Comparison of ENCODE assay signal across 11 cellular contexts in the genomic region with DNA sequence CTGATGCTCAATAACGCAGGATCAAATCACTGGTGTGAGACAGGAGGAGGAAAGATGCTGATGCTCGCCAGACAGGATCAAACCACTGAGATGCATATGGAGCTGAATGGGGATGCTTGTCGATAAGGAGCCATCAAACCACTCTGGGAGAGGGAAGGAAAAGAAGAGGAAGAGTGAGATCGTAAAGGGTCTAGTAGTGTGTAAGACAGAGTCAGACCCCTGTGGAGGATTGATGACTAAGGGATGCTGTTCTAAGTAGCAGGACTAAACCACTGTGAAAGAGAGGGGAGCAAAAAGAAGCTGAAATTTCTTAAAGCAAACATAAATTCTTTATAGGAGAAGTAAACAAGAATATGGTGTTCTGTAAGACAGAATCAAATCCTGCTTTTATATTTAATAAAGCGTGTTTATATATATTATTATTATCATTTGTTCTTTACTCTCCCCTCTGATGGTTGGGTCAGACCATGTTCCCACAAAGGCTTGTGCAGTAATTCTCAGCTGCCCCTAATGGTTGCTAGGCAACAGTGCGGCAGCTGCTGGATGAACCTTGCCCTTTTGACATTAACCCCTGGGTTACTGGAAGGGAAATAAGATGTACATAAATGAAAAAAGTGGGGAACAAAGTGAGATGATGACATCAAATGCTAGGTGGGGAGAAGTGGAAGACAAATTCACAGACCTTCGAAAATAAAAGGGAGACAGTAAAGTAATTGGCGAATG.
DNase-seq lines count a peak whose midpoint lies in the region; ATAC-seq and TF ChIP-seq lines count a peak whose summit lies in the region.
"Had no signal": no experiment of that assay in that cellular context is flagged by ENCODE, and none has a peak within 500 bp of the region (broad histone marks: within the 10 kb centered on the region; RNA-seq: fewer than 3 reads in every experiment).

No MANE protein-coding gene starts in this region.

- no peaks in the 10 kb centered on the region for H3K4me1 Mint-ChIP-seq in stimulated activated naive CD8-positive, alpha-beta T cell treated with anti-CD3 and anti-CD28 coated beads, Interleukin-15, amount 100 ng/mL, for 72 hours
- no peaks in the 10 kb centered on the region for H3K4me1 Mint-ChIP-seq in activated T-cell treated with anti-CD3 and anti-CD28 coated beads, Interleukin-2, amount 50 U/mL, for 4 hours (ENCODE audit: low read depth)

- in situ Hi-C loops in KBM-7 (cut with MboI; ENCODE audit: low pct_unique_long_range_greater_than_20kb, low sequenced_read_pairs), result no loop called here

- peak; percentile 5 for DNase-seq in KBM-7
- DNase-seq in NCI-H774 (lab: John Stamatoyannopoulos, UW), result peak; percentile 26
- peak; percentile 83 for DNase-seq in globus pallidus (ENCODE audit: low spot score)
- peak in 7 of 10 donors; percentile 14 to 90 (median 47) for DNase-seq in posterior cingulate gyrus
- no peak for DNase-seq in foreskin fibroblast
- DNase-seq in stimulated activated naive CD8-positive, alpha-beta T cell treated with anti-CD3 and anti-CD28 coated beads, Interleukin-15, amount 100 ng/mL, for 72 hours, result no peak
- DNase-seq in activated T-cell treated with anti-CD3 and anti-CD28 coated beads, Interleukin-2, amount 50 U/mL, for 4 hours, result no peak
- no peak for DNase-seq in activated CD4-positive, alpha-beta T cell treated with anti-CD3 and anti-CD28 coated beads for 48 hours
- DNase-seq: activated T-cell treated with anti-CD3 and anti-CD28 coated beads, Interleukin-2, amount 50 U/mL, for 1 hour; left lung; MV-4-11 had no signal

- no peaks in the 10 kb centered on the region for H3K36me3 Mint-ChIP-seq in activated T-cell treated with anti-CD3 and anti-CD28 coated beads, Interleukin-2, amount 50 U/mL, for 4 hours (ENCODE audit: insufficient read depth)

- ATAC-seq in stimulated activated naive CD8-positive, alpha-beta T cell treated with anti-CD3 and anti-CD28 coated beads, Interleukin-15, amount 100 ng/mL, for 72 hours, result no peak
- no peak for ATAC-seq in activated T-cell treated with anti-CD3 and anti-CD28 coated beads, Interleukin-2, amount 50 U/mL, for 4 hours
- ATAC-seq: left lung had no signal

- no peak overlapping the region for H3K27ac Mint-ChIP-seq in stimulated activated naive CD8-positive, alpha-beta T cell treated with anti-CD3 and anti-CD28 coated beads, Interleukin-15, amount 100 ng/mL, for 72 hours

- peaks cover 0 to 7% of the 10 kb centered on the region in 2 donors for H3K9me3 Mint-ChIP-seq in stimulated activated naive CD8-positive, alpha-beta T cell treated with anti-CD3 and anti-CD28 coated beads, Interleukin-15, amount 100 ng/mL, for 72 hours
- H3K9me3 Mint-ChIP-seq in activated T-cell treated with anti-CD3 and anti-CD28 coated beads, Interleukin-2, amount 50 U/mL, for 4 hours, result no peaks in the 10 kb centered on the region

- H3K4me3 ChIP-seq in foreskin fibroblast (ENCODE audit: low read depth in 1 of 2, low read length in 2 of 2), result no peak overlapping the region
- H3K4me3 ChIP-seq: left lung had no signal

- intact Hi-C loops in posterior cingulate gyrus (cut with DNase I), result no loop called here

- H3K27me3 Mint-ChIP-seq in stimulated activated naive CD8-positive, alpha-beta T cell treated with anti-CD3 and anti-CD28 coated beads, Interleukin-15, amount 100 ng/mL, for 72 hours, result peaks cover 9% of the 10 kb centered on the region
- H3K27me3 Mint-ChIP-seq in activated T-cell treated with anti-CD3 and anti-CD28 coated beads, Interleukin-2, amount 50 U/mL, for 4 hours (ENCODE audit: low read depth), result no peaks in the 10 kb centered on the region

- TF ChIP-seq CTCF in foreskin fibroblast (IDR thresholded peaks at IDR 0.05; ENCODE audit: low read depth, low read length), result no peak

- no peak overlapping the region for H3K4me3 Mint-ChIP-seq in stimulated activated naive CD8-positive, alpha-beta T cell treated with anti-CD3 and anti-CD28 coated beads, Interleukin-15, amount 100 ng/mL, for 72 hours
- H3K4me3 Mint-ChIP-seq in activated T-cell treated with anti-CD3 and anti-CD28 coated beads, Interleukin-2, amount 50 U/mL, for 4 hours, result no peak overlapping the region

Comparison
In these comparisons a context has a peak if more than half of its experiments do, and no peak if none do; other contexts are left out.
1. DNase-seq: peak in KBM-7 (single experiment), NCI-H774 (single experiment), globus pallidus (single experiment) and posterior cingulate gyrus (7 of 10); none in foreskin fibroblast (0 of 2), stimulated activated naive CD8-positive, alpha-beta T cell treated with anti-CD3 and anti-CD28 coated beads, Interleukin-15, amount 100 ng/mL, for 72 hours (0 of 2), activated T-cell treated with anti-CD3 and anti-CD28 coated beads, Interleukin-2, amount 50 U/mL, for 4 hours (single experiment) and activated CD4-positive, alpha-beta T cell treated with anti-CD3 and anti-CD28 coated beads for 48 hours (single experiment).